ENCODE assay signal across 1 cellular context in genomic region chr5:7910738-7911428, GRCh38.
TF ChIP-seq lines count a peak whose summit lies in the region.

No MANE protein-coding gene starts in this region.

TF ChIP-seq in SK-N-SH treated with all-trans-retinoic acid at 6 μM for 48 hours, 23 proteins besides CTCF, POLR2A, EP300 and RAD21 (continued from another document):
- TF ChIP-seq TSHZ2 (CRISPR knock-in tag; IDR thresholded peaks at IDR 0.05): no peak
TF ChIP-seq in SK-N-SH treated with all-trans-retinoic acid at 6 μM for 48 hours: peak in this region for 0.
